22 cellular contexts compared by ENCODE assay signal in genomic region chr16:17775061-17775460, GRCh38.
"Had no signal": no experiment of that assay in that cellular context is flagged by ENCODE, and none has a peak within 500 bp of the region (broad histone marks: within the 10 kb centered on the region; RNA-seq: fewer than 3 reads in every experiment).

No MANE protein-coding gene starts in this region.

- DNase-seq: effector memory CD8-positive, alpha-beta T cell; foreskin keratinocyte; head of caudate nucleus; kidney; left cardiac atrium; left ventricle myocardium inferior; lower lobe of right lung; natural killer cell; posterior cingulate gyrus; sigmoid colon; small intestine; stimulated activated CD4-positive, alpha-beta T cell treated with anti-CD3 and anti-CD28 coated beads, Interleukin-12 subunit alpha, Interleukin-12 subunit beta, amount 100 ng/mL, for 4 hours; stimulated activated CD4-positive, alpha-beta T cell treated with anti-CD3 and anti-CD28 coated beads, Interleukin-2, amount 100 ng/mL, for 48 hours; stimulated activated naive CD4-positive, alpha-beta T cell treated with Interleukin-2 at 50 U/mL for 16 hours; thyroid gland; upper lobe of left lung; uterus had no signal

- H3K79me2 ChIP-seq: hepatocyte had no signal

- H3K4me1 ChIP-seq: foreskin keratinocyte, left ventricle myocardium inferior, lower lobe of right lung, right atrium auricular region, sigmoid colon, thyroid gland, upper lobe of left lung, uterus had no signal

- H3K27me3 ChIP-seq: foreskin keratinocyte, hepatocyte, right atrium auricular region, sigmoid colon, thyroid gland, upper lobe of left lung, uterus had no signal

- H3K36me3 ChIP-seq: esophagus muscularis mucosa, left ventricle myocardium inferior, lower lobe of right lung, right atrium auricular region, sigmoid colon, suprapubic skin, thyroid gland, upper lobe of left lung, uterus had no signal

- H3K4me2 ChIP-seq: hepatocyte had no signal

- H3K4me3 ChIP-seq: esophagus muscularis mucosa, hepatocyte, left ventricle myocardium inferior, lower lobe of right lung, right atrium auricular region, sigmoid colon, suprapubic skin, thyroid gland, upper lobe of left lung, uterus had no signal

- ATAC-seq: effector memory CD8-positive, alpha-beta T cell; foreskin keratinocyte; left cardiac atrium; lower lobe of right lung; natural killer cell had no signal

- H3K9me3 ChIP-seq: esophagus muscularis mucosa, lower lobe of right lung, right atrium auricular region, sigmoid colon, suprapubic skin, thyroid gland, upper lobe of left lung, uterus had no signal

- H2AFZ ChIP-seq: hepatocyte had no signal

- H3K27ac ChIP-seq: epithelial cell of prostate, esophagus muscularis mucosa, foreskin keratinocyte, hepatocyte, left ventricle myocardium inferior, lower lobe of right lung, right atrium auricular region, sigmoid colon, suprapubic skin, thyroid gland, upper lobe of left lung, uterus had no signal
